In the genomic region with DNA sequence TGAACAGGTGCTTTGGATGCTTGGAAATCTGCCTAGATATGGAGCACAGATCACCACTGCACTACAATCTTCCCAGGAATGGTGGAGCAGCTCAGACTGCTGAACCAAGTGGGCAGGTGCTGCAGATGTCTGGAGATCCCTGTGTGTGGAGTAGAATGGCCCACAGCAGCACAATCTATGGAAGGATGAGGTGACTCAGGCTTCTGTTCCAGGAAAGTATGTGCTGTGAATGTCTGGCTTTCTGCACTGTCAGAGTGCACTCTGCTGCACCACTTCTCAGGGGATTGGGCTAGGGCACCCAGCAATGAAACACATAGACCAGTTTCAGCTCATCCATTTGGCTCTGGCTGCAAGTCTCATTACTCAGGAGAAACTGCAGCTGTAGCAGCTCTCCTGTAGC, we compare ENCODE assay signal across 18 cellular contexts.
DNase-seq lines count a peak whose midpoint lies in the region; ATAC-seq, FAIRE-seq and TF ChIP-seq lines count a peak whose summit lies in the region.
"Had no signal": no experiment of that assay in that cellular context is flagged by ENCODE, and none has a peak within 500 bp of the region (broad histone marks: within the 10 kb centered on the region; RNA-seq: fewer than 3 reads in every experiment).

No MANE protein-coding gene starts in this region.

- no peak overlapping the region for H2BK120ac ChIP-seq in H1 (replicated peaks; ENCODE audit: low read depth, low read length)

- H3K4me1 ChIP-seq in H1 (replicated peaks in 1 of 4; ENCODE audit: control insufficient read depth in 3 of 4, insufficient read depth in 4 of 4, low read length in 3 of 4): no peaks in the 10 kb centered on the region
- H3K4me1 ChIP-seq: BLaER1, HAP-1 had no signal

- TF ChIP-seq RAD21 in H1 (IDR thresholded peaks at IDR 0.05 in 1 of 2, conservative IDR thresholded peaks at IDR 0.05 in 1 of 2; ENCODE audit: low read depth in 2 of 2, low read length in 2 of 2): no peak

- H3K4ac ChIP-seq in H1 (replicated peaks; ENCODE audit: insufficient read length, low read depth, low read length): no peak overlapping the region

- H3K27ac ChIP-seq in H1 (ENCODE audit: low read depth, low read length): no peak overlapping the region
- H3K27ac ChIP-seq: 22Rv1, BLaER1 had no signal

- no peak overlapping the region for H2BK20ac ChIP-seq in H1 (ENCODE audit: low read length)

- no peak overlapping the region for H3K4me3 ChIP-seq in H1 (ENCODE audit: extremely low read depth in 1 of 4, insufficient read depth in 2 of 4, low read depth in 3 of 4, low read length in 4 of 4)
- H3K4me3 ChIP-seq: BLaER1, HAP-1 had no signal

- FAIRE-seq in H1 (lab: Jason Lieb, UNC): no peak
- FAIRE-seq: GM12892, HepG2, HTR-8/SVneo had no signal

- 0 out of 4 replicates have a peak, but pooled peaks cover 0 to 2% of the 10 kb centered on the region in 2 experiments for H3K9me3 ChIP-seq in H1 (ENCODE audit: insufficient read depth in 2 of 2, low read depth in 1 of 2, low read length in 1 of 2)

- no peak overlapping the region for H2BK12ac ChIP-seq in H1 (ENCODE audit: low read depth, low read length)

- DNase-seq in NCI-H2029 treated with DMSO at 0.1 percent for 48 hours (lab: John Stamatoyannopoulos, UW) (peak; percentile 7), NCI-H2029 (lab: John Stamatoyannopoulos, UW) (no peak), NCI-H146 (lab: John Stamatoyannopoulos, UW) (peak; percentile 27), H1 (ENCODE audit: low read depth in 1 of 2, low spot score in 2 of 2) (no peak), NCI-H1417 (lab: John Stamatoyannopoulos, UW) (no peak), MV-4-11 (lab: John Stamatoyannopoulos, UW) (no peak)
- DNase-seq: CD8-positive, alpha-beta memory T cell; DMS79 treated with DMSO at 0.1 percent for 48 hours; EL; GDM1; GOT3 had no signal

- H2BK15ac ChIP-seq in H1 (ENCODE audit: low read length): 0 out of 2 replicates have a peak overlapping the region, but pooled peaks have one; percentile 46

- no peak overlapping the region for H3K18ac ChIP-seq in H1 (ENCODE audit: extremely low read depth, low read length)

- no peak overlapping the region for H3K9ac ChIP-seq in H1 (replicated peaks in 1 of 4; ENCODE audit: extremely low read depth in 1 of 4, low read depth in 3 of 4, low read length in 3 of 4)
- H3K9ac ChIP-seq: BLaER1 had no signal

- H2AK5ac ChIP-seq in H1 (ENCODE audit: low read depth, low read length): no peak overlapping the region

- CTCF ChIA-PET in H1 (lab: Charles Lee; ENCODE audit: partially characterized antibody): interaction anchor here (0.6 to 1.0 kb wide), 2 partner anchors 10 to 248 kb away, joined by 3 read pairs; no protein-coding TSS in a partner anchor

- H3K79me2 ChIP-seq in H1 (ENCODE audit: control insufficient read depth in 1 of 2, insufficient read depth in 2 of 2, low read length in 2 of 2): no peaks in the 10 kb centered on the region

- H3K23ac ChIP-seq in H1 (ENCODE audit: insufficient read length): no peak overlapping the region

- no peaks in the 10 kb centered on the region for H3K79me1 ChIP-seq in H1 (ENCODE audit: low read depth, low read length)

- no peak for TF ChIP-seq CTCF in H1 (IDR thresholded peaks at IDR 0.05; ENCODE audit: control extremely low read depth in 1 of 3, insufficient read depth in 1 of 3, low read depth in 1 of 3, low read length in 3 of 3)

- no peaks in the 10 kb centered on the region for H3K23me2 ChIP-seq in H1 (ENCODE audit: low read depth, low read length)

- H4K8ac ChIP-seq in H1 (ENCODE audit: extremely low read depth, insufficient read depth, low read length): no peak overlapping the region

- H3K4me2 ChIP-seq in H1 (ENCODE audit: insufficient read depth in 1 of 2, low read depth in 2 of 2, low read length in 2 of 2): no peak overlapping the region
- H3K4me2 ChIP-seq: BLaER1 had no signal

- no peak overlapping the region for H2AFZ ChIP-seq in H1 (ENCODE audit: low read length)

- POLR2A ChIA-PET in H1 (lab: Charles Lee; ENCODE audit: partially characterized antibody): no interaction called here

- no peak overlapping the region for H2BK5ac ChIP-seq in H1 (ENCODE audit: low read depth, low read length)

- no peak overlapping the region for H4K91ac ChIP-seq in H1 (replicated peaks; ENCODE audit: insufficient read length, low read length)

- H4K5ac ChIP-seq in H1 (ENCODE audit: insufficient read length, low read depth, low read length): no peak overlapping the region

- no peaks in the 10 kb centered on the region for H4K20me1 ChIP-seq in H1 (replicated peaks in 1 of 2; ENCODE audit: control insufficient read depth in 1 of 2, insufficient read depth in 2 of 2, low read length in 2 of 2)
- H4K20me1 ChIP-seq: BLaER1 had no signal

- TF ChIP-seq EP300 in H1 (IDR thresholded peaks at IDR 0.05; ENCODE audit: borderline replicate concordance in 1 of 2, low read depth in 2 of 2, low read length in 2 of 2): no peak

- H3K27me3 ChIP-seq in H1 (replicated peaks in 1 of 4; ENCODE audit: control insufficient read depth in 3 of 4, extremely low read depth in 1 of 4, insufficient read depth in 3 of 4, low read length in 3 of 4): no peaks in the 10 kb centered on the region
- H3K27me3 ChIP-seq: BLaER1 had no signal

- TF ChIP-seq POLR2A in H1 (IDR thresholded peaks at IDR 0.05; ENCODE audit: control extremely low read depth in 1 of 2, low read depth in 2 of 2, low read length in 2 of 2): no peak

- no peaks in the 10 kb centered on the region for H3K36me3 ChIP-seq in H1 (ENCODE audit: control insufficient read depth in 2 of 4, insufficient read depth in 4 of 4, low read length in 3 of 4)
- H3K36me3 ChIP-seq: BLaER1, HAP-1 had no signal

- no peak overlapping the region for H3K14ac ChIP-seq in H1 (ENCODE audit: insufficient read length)

- ATAC-seq in HG02852 (IDR thresholded peaks at IDR 0.05; ENCODE audit: unreplicated experiment): no peak
- ATAC-seq: HepG2 had no signal

- H3K56ac ChIP-seq in H1 (replicated peaks; ENCODE audit: insufficient read length, low read depth, low read length): no peak overlapping the region

TF ChIP-seq in H1, 55 proteins besides CTCF, POLR2A, EP300 and RAD21:
- no peak for TF ChIP-seq JUN (IDR thresholded peaks at IDR 0.05; ENCODE audit: low read depth, low read length)
- TF ChIP-seq TAF1 (IDR thresholded peaks at IDR 0.05; ENCODE audit: low read depth, low read length): no peak

Comparison
In these comparisons a context has a peak if more than half of its experiments do, and no peak if none do; other contexts are left out.
1. DNase-seq: peak in NCI-H2029 treated with DMSO at 0.1 percent for 48 hours (single experiment) and NCI-H146 (single experiment); none in NCI-H2029 (single experiment), H1 (0 of 2), NCI-H1417 (0 of 3) and MV-4-11 (single experiment).